ENCODE assay signal across 1 cellular context in the genomic region with DNA sequence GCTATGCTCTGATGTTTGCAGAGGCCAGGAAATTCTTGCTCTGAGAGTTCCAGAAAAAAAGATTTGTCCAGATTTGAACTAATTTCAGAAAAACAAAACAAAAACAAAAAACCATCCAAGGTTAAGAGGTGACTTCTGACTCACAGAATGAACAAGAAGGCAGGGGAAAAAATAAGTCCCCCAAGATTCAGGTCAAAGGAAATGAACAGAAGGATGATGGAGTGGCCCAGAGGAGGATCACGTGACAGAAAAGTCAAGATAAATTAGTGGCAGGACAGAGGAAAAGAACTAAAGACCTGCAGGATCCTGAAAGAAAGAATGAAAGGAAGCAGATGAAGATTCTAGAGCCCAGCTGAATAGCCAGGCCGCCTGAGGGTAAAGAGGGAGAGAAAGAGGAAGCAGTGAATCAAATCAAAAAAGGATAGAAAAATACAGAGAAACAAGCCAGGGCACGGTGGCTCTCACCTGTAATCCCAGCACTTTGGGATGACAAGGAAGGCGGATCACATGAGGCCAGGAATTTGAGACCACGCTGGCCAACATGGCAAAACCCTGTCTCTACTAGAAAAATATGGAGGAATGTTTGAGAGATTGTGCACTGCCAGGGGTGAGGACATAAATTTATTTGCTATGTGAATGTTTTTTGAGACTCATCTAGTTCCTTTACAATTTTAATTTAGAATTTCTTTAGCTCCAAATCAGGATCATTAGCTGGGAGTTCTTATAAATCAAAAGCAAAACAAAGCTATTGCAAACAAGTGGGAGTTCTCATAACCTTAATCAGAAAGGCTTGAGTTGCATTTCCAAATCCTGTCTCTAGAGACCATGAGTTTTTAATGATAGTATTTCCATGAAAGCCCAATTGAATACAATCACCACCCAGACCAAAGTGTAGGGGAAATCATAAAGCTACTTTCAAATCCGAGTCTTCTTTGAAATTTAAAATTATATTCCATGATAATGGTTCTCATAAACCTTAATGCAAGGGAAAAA.
TF ChIP-seq lines count a peak whose summit lies in the region.

No MANE protein-coding gene starts in this region.

TF ChIP-seq in SK-N-SH, 30 proteins besides CTCF, POLR2A, EP300 and RAD21 (continued from another document):
- TF ChIP-seq IRF3 (IDR thresholded peaks at IDR 0.05; ENCODE audit: low read depth, low read length), result no peak
- no peak for TF ChIP-seq FOSL2 (IDR thresholded peaks at IDR 0.05; ENCODE audit: borderline replicate concordance, low read depth)
- no peak for TF ChIP-seq MEF2A (IDR thresholded peaks at IDR 0.05; ENCODE audit: borderline replicate concordance, low read depth)
- TF ChIP-seq MAX (IDR thresholded peaks at IDR 0.05; ENCODE audit: low read depth), result no peak
- TF ChIP-seq TCF12 (IDR thresholded peaks at IDR 0.05), result no peak
- TF ChIP-seq MXI1 (IDR thresholded peaks at IDR 0.05; ENCODE audit: low read depth, low read length), result no peak
- no peak for TF ChIP-seq ELF1 (IDR thresholded peaks at IDR 0.05)
- no peak for TF ChIP-seq JUND (IDR thresholded peaks at IDR 0.05)
- no peak for TF ChIP-seq USF1 (IDR thresholded peaks at IDR 0.05; ENCODE audit: borderline replicate concordance, low read depth)
- TF ChIP-seq SIN3A (IDR thresholded peaks at IDR 0.05; ENCODE audit: borderline replicate concordance, low read depth, low read length), result no peak
